1 cellular context compared by ENCODE assay signal in the genomic region with DNA sequence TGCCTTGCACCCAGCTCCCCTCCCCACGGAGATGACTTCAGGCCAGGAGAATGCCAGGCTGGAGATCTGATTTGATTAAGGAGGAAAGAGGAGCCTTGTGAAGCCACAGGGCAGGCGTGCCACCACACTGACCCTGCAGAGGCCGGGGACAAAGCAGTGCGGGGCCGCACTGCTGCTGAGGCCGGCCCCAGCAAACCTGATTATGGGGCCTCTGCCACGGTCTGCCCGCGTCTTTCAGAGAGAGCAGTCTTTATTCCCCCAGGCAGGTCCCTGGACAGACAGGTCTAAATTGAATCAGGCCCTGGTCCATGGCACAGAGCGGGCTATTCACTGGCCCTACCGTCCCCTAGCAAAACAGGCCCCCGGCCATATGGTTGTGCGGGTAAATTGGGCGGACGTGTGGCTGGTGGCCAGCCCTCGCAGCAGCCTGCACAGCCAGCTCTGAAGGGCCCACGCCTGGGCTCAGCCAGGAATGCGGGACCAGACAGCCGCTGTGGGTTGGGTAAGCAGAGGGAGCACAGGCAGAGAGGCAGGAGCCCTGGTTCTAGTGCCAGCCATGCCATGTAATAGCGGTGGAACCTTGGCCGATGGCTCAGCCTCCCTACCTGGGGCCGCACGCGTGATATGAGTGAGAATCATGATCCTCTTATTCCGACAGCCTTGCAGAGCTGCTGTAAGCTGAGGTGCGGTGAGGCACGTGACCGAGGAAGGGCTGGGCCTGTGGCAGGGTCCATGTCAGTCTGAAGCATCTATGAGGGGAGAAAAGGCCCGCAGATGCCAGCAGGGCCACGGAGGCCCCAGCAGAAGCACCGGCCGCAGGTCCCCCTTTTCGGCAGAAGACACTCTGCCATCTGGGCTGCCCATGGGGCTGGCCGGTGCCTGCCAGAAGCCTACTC.
TF ChIP-seq lines count a peak whose summit lies in the region.

No MANE protein-coding gene starts in this region.

TF ChIP-seq in HepG2, 621 proteins besides CTCF, POLR2A, EP300 and RAD21 (continued from another document):
- no peak for TF ChIP-seq ZNF883 (CRISPR knock-in tag; IDR thresholded peaks at IDR 0.05; ENCODE audit: not compliant biosample characterization)
- TF ChIP-seq TBL1XR1 (IDR thresholded peaks at IDR 0.05; ENCODE audit: borderline replicate concordance, low read length, partially characterized antibody): no peak
- no peak for TF ChIP-seq MIXL1 (CRISPR knock-in tag; IDR thresholded peaks at IDR 0.05)
- TF ChIP-seq AKAP8 (CRISPR knock-in tag; IDR thresholded peaks at IDR 0.05): no peak
